ENCODE assay signal across 13 cellular contexts in genomic region chr1:30323841-30324240, GRCh38.
"Had no signal": no experiment of that assay in that cellular context is flagged by ENCODE, and none has a peak within 500 bp of the region (broad histone marks: within the 10 kb centered on the region; RNA-seq: fewer than 3 reads in every experiment).

No MANE protein-coding gene starts in this region.

- H3K9me3 ChIP-seq: heart right ventricle, right lobe of liver, spleen, transverse colon had no signal

- ATAC-seq: heart right ventricle; left ventricle myocardium superior; right lobe of liver; stimulated activated memory B cell treated with anti-CD40 and anti-IgM and Interleukin-4, amounts not matched to agents 10 μg/mL and 1 μg/mL and 100 μg/mL, for 72 hours had no signal

- H3K4me3 Mint-ChIP-seq: activated naive CD8-positive, alpha-beta T cell; stimulated activated memory B cell treated with anti-CD40 and anti-IgM and Interleukin-4, amounts not matched to agents 10 μg/mL and 1 μg/mL and 100 μg/mL, for 72 hours had no signal

- H3K4me1 ChIP-seq: heart right ventricle, right lobe of liver, spleen, transverse colon had no signal

- DNase-seq: activated CD4-positive, alpha-beta T cell treated with anti-CD3 and anti-CD28 coated beads, Interleukin-2, amount 50 U/mL, for 1 hour; activated T-cell treated with anti-CD3 and anti-CD28 coated beads, Interleukin-2, amount 50 U/mL, for 1 hour; amygdala; brain microvascular endothelial cell; heart right ventricle; left ventricle myocardium superior; mesendoderm; right lobe of liver; spleen; stimulated activated CD4-positive, alpha-beta T cell treated with anti-CD3 and anti-CD28 coated beads, Interleukin-1b, Interleukin-23, amount 100 ng/mL, for 48 hours; transverse colon had no signal

- H3K27me3 ChIP-seq: brain microvascular endothelial cell, right lobe of liver had no signal

- H3K4me3 ChIP-seq: heart right ventricle, right lobe of liver, spleen, transverse colon had no signal

- H3K27ac Mint-ChIP-seq: activated naive CD8-positive, alpha-beta T cell; stimulated activated memory B cell treated with anti-CD40 and anti-IgM and Interleukin-4, amounts not matched to agents 10 μg/mL and 1 μg/mL and 100 μg/mL, for 72 hours had no signal

- H3K36me3 ChIP-seq: brain microvascular endothelial cell, heart right ventricle, right lobe of liver, spleen, transverse colon had no signal

- H3K4me1 Mint-ChIP-seq: stimulated activated memory B cell treated with anti-CD40 and anti-IgM and Interleukin-4, amounts not matched to agents 10 μg/mL and 1 μg/mL and 100 μg/mL, for 72 hours had no signal

- H3K9me3 Mint-ChIP-seq: stimulated activated memory B cell treated with anti-CD40 and anti-IgM and Interleukin-4, amounts not matched to agents 10 μg/mL and 1 μg/mL and 100 μg/mL, for 72 hours had no signal

- H3K36me3 Mint-ChIP-seq: activated naive CD8-positive, alpha-beta T cell; stimulated activated memory B cell treated with anti-CD40 and anti-IgM and Interleukin-4, amounts not matched to agents 10 μg/mL and 1 μg/mL and 100 μg/mL, for 72 hours had no signal

- H3K27ac ChIP-seq: brain microvascular endothelial cell, heart right ventricle, right lobe of liver, spleen, transverse colon had no signal
